8 cellular contexts compared by ENCODE assay signal in the genomic region with DNA sequence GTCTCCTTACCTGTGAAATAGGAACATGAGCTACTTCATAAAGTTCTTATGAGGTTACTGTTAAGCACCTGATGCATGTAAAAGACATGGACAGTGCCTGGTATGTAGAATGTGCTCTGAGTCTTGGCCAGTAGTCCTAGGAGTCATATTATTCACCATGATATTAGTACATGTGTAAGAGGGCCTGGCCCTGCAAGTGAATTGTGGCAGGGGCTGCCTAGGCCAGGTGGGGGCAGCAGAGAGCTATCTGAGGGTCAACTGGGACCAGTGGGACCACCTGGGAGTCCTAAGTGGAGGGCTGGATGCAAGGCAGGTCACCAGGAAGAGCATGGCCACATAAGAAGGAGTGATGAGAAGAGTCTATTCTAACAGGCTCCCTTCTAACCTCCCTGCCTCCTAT.
DNase-seq lines count a peak whose midpoint lies in the region; ATAC-seq and TF ChIP-seq lines count a peak whose summit lies in the region.

No MANE protein-coding gene starts in this region.

- H3K56ac ChIP-seq in mesendoderm (ENCODE audit: low read length), result no peak overlapping the region

- H4K8ac ChIP-seq in mesendoderm (ENCODE audit: low read depth, low read length), result no peak overlapping the region

- H2BK5ac ChIP-seq in mesendoderm (ENCODE audit: low read length), result no peak overlapping the region

- no peak overlapping the region for H3K18ac ChIP-seq in mesendoderm (ENCODE audit: low read length)

- no peak overlapping the region for H2BK120ac ChIP-seq in mesendoderm (ENCODE audit: low read depth, low read length)

- no peak overlapping the region for H3K23ac ChIP-seq in mesendoderm (ENCODE audit: low read length)

- H3K27me3 ChIP-seq in mesendoderm (ENCODE audit: insufficient read depth, low read length, poor library complexity), result no peaks in the 10 kb centered on the region

- no peak overlapping the region for H2BK15ac ChIP-seq in mesendoderm (replicated peaks; ENCODE audit: low read depth)

- no peaks in the 10 kb centered on the region for H3K36me3 ChIP-seq in mesendoderm (ENCODE audit: control insufficient read depth, insufficient read depth, low read length)

- H3K9ac ChIP-seq in mesendoderm (ENCODE audit: low read length), result no peak overlapping the region

- H3K4me3 ChIP-seq in cardiac fibroblast (replicated peaks in 1 of 2; ENCODE audit: low read depth in 2 of 2, low read length in 2 of 2) (no peak overlapping the region), mesendoderm (ENCODE audit: low read length) (no peak overlapping the region)

- H3K4me1 ChIP-seq in mesendoderm (ENCODE audit: control insufficient read depth, low read depth, low read length), result no peaks in the 10 kb centered on the region

- H2AK5ac ChIP-seq in mesendoderm (ENCODE audit: low read length), result no peak overlapping the region

- H3K27ac ChIP-seq in mesendoderm (ENCODE audit: low read depth, low read length), result no peak overlapping the region

- peak; percentile 67 for TF ChIP-seq CTCF in cardiac fibroblast (IDR thresholded peaks at IDR 0.05; ENCODE audit: low read depth, low read length)

- no peaks in the 10 kb centered on the region for H3K79me1 ChIP-seq in mesendoderm (ENCODE audit: low read length)

- ATAC-seq in GM21381 (IDR thresholded peaks at IDR 0.05; ENCODE audit: unreplicated experiment) (peak; percentile 68), HG03045 (IDR thresholded peaks at IDR 0.05; ENCODE audit: unreplicated experiment) (no peak)

- H3K4me2 ChIP-seq in mesendoderm (ENCODE audit: low read length), result no peak overlapping the region

- peak; percentile 35 for DNase-seq in EL
- peak; percentile 13 for DNase-seq in NCI-H1105 (lab: John Stamatoyannopoulos, UW)
- DNase-seq in cardiac fibroblast (ENCODE audit: low read depth in 2 of 2), result peak; percentile 33 to 61
- DNase-seq in mesendoderm, result peak; percentile 81
- no peak for DNase-seq in stimulated activated naive CD4-positive, alpha-beta T cell (lab: John Stamatoyannopoulos, UW)
- DNase-seq in activated T-cell treated with anti-CD3 and anti-CD28 coated beads, Interleukin-2, amount 50 U/mL, for 1 hour, result no peak

- no peak overlapping the region for H3K4ac ChIP-seq in mesendoderm (ENCODE audit: low read depth, low read length)

- no peak overlapping the region for H4K5ac ChIP-seq in mesendoderm (ENCODE audit: low read length)

- no peaks in the 10 kb centered on the region for H3K79me2 ChIP-seq in mesendoderm (ENCODE audit: control insufficient read depth, insufficient read depth, low read length)

Comparison
In these comparisons a context has a peak if more than half of its experiments do, and no peak if none do; other contexts are left out.
1. DNase-seq: peak in EL (single experiment), NCI-H1105 (single experiment), cardiac fibroblast (2 of 2) and mesendoderm (single experiment); none in stimulated activated naive CD4-positive, alpha-beta T cell (0 of 6) and activated T-cell treated with anti-CD3 and anti-CD28 coated beads, Interleukin-2, amount 50 U/mL, for 1 hour (single experiment).